8 cellular contexts compared by ENCODE assay signal in genomic region chr3:57434041-57434440, GRCh38.
A peak's percentile ranks its signal among the peaks of the same experiment; 100 is the strongest.
DNase-seq lines count a peak whose midpoint lies in the region; ATAC-seq, FAIRE-seq and TF ChIP-seq lines count a peak whose summit lies in the region.

No MANE protein-coding gene starts in this region.

- H3K9me3 ChIP-seq in adipocyte (ENCODE audit: control insufficient read depth, low read length) (no peaks in the 10 kb centered on the region), right lobe of liver (no peaks in the 10 kb centered on the region)

- H3K36me3 ChIP-seq in adipocyte (ENCODE audit: control insufficient read depth, insufficient read depth, low read length, severe bottlenecking) (no peaks in the 10 kb centered on the region), right lobe of liver (no peaks in the 10 kb centered on the region)

- no peak overlapping the region for H3K9ac ChIP-seq in adipocyte (ENCODE audit: low read length)

- FAIRE-seq in D721Med (lab: Jason Lieb, UNC) (no peak), GM12892 (lab: Jason Lieb, UNC) (no peak)

- ATAC-seq in right lobe of liver = peak; percentile 66 to 83 (median 74)

- H3K4me1 ChIP-seq in adipocyte (ENCODE audit: control insufficient read depth, insufficient read depth, low read length) = no peaks in the 10 kb centered on the region
- H3K4me1 ChIP-seq in right lobe of liver = no peaks in the 10 kb centered on the region

- H3K27ac ChIP-seq in right lobe of liver (no peak overlapping the region), dorsolateral prefrontal cortex (no peak overlapping the region)

- H3K4me3 ChIP-seq in adipocyte (ENCODE audit: low read length) = no peak overlapping the region
- H3K4me3 ChIP-seq in right lobe of liver = no peak overlapping the region
- H3K4me3 ChIP-seq in dorsolateral prefrontal cortex = no peak overlapping the region

- intact Hi-C loops in right lobe of liver (cut with DNase I) (no loop called here), dorsolateral prefrontal cortex (cut with DNase I) (no loop called here)

- 31% methylated on average over 4 of the region's 4 CpGs for WGBS in right lobe of liver (ENCODE audit: insufficient coverage, low coverage, low lambda C conversion rate, missing lambda C conversion rate)

- TF ChIP-seq POLR2A in right lobe of liver (IDR thresholded peaks at IDR 0.05) = no peak
- no peak for TF ChIP-seq POLR2A in GM12892 (IDR thresholded peaks at IDR 0.05; ENCODE audit: low read depth, low read length)

- H3K27me3 ChIP-seq in adipocyte (replicated peaks; ENCODE audit: control insufficient read depth, insufficient read depth, low read length) (no peaks in the 10 kb centered on the region), right lobe of liver (no peaks in the 10 kb centered on the region), dorsolateral prefrontal cortex (no peaks in the 10 kb centered on the region)

- TF ChIP-seq CTCF in D721Med (IDR thresholded peaks at IDR 0.05; ENCODE audit: insufficient read depth, missing control alignments) = peak; percentile 22
- peak; percentile 37 to 45 (median 41) for TF ChIP-seq CTCF in right lobe of liver (IDR thresholded peaks at IDR 0.05)
- TF ChIP-seq CTCF in dorsolateral prefrontal cortex (IDR thresholded peaks at IDR 0.05 in 54 of 56, conservative IDR thresholded peaks at IDR 0.05 in 2 of 56; ENCODE audit: low read depth in 1 of 56, partially characterized antibody in 56 of 56) = peak in 18 of 56 donors; percentile 5 to 41 (median 21)

- DNase-seq in D721Med (ENCODE audit: insufficient read length, low spot score) = no peak
- DNase-seq in LHCN-M2 (ENCODE audit: low read depth) = peak; percentile 27
- DNase-seq in adipocyte (ENCODE audit: low read depth) = peak; percentile 48
- DNase-seq in right lobe of liver = no peak
- DNase-seq in GM12892 (ENCODE audit: insufficient read length) = no peak
- no peak for DNase-seq in activated T-cell treated with anti-CD3 and anti-CD28 coated beads for 4 hours
- DNase-seq in dorsolateral prefrontal cortex = no peak
- DNase-seq in T-helper 2 cell = no peak

Comparison
In these comparisons a context has a peak if more than half of its experiments do, and no peak if none do; other contexts are left out.
1. DNase-seq: peak in LHCN-M2 (single experiment) and adipocyte (single experiment); none in D721Med (single experiment), right lobe of liver (0 of 3), GM12892 (single experiment), activated T-cell treated with anti-CD3 and anti-CD28 coated beads for 4 hours (single experiment), dorsolateral prefrontal cortex (0 of 10) and T-helper 2 cell (0 of 5).